In genomic region chr5:95725937-95726810, GRCh38 we compare ENCODE assay signal across 10 cellular contexts. TPM values are rescaled to one million over a fixed set of nuclear protein-coding genes. Genes with fewer than 3 reads are reported as not detected.
DNase-seq lines count a peak whose midpoint lies in the region; ATAC-seq and TF ChIP-seq lines count a peak whose summit lies in the region.
"Had no signal": no experiment of that assay in that cellular context is flagged by ENCODE, and none has a peak within 500 bp of the region (broad histone marks: within the 10 kb centered on the region; RNA-seq: fewer than 3 reads in every experiment).

No MANE protein-coding gene starts in this region.

- in situ Hi-C loops in GM13977 (cut with MboI; ENCODE audit: low pct_unique_long_range_greater_than_20kb, low sequenced_read_pairs, unreplicated experiment) (no loop called here), gastrocnemius medialis (cut with MboI; ENCODE audit: low sequenced_read_pairs in 4 of 4) (loop anchor here (5.0 to 10.0 kb wide), 3 partner anchors 51 to 61 kb away; no protein-coding TSS in a partner anchor)

- peak overlapping the region; percentile 83 to 99 (median 98) for H3K27ac ChIP-seq in body of pancreas
- peak overlapping the region; percentile 91 to 96 (median 94) for H3K27ac ChIP-seq in gastrocnemius medialis

- no peak for TF ChIP-seq CTCF in GM13977 (IDR thresholded peaks at IDR 0.05; ENCODE audit: extremely low read depth, insufficient read depth, missing control alignments)
- TF ChIP-seq CTCF in body of pancreas (IDR thresholded peaks at IDR 0.05), result no peak
- TF ChIP-seq CTCF in gastrocnemius medialis (IDR thresholded peaks at IDR 0.05 in 4 of 5, conservative IDR thresholded peaks at IDR 0.05 in 1 of 5), result no peak

- ATAC-seq in HG03039 (IDR thresholded peaks at IDR 0.05; ENCODE audit: unreplicated experiment) (peak; percentile 29), body of pancreas (no peak), gastrocnemius medialis (no peak), GM21723 (IDR thresholded peaks at IDR 0.05; ENCODE audit: unreplicated experiment) (no peak), HG03457 (IDR thresholded peaks at IDR 0.05; ENCODE audit: unreplicated experiment) (no peak)
- ATAC-seq: activated CD4-positive, alpha-beta T cell treated with anti-CD3 and anti-CD28 coated beads for 36 hours had no signal

- intact Hi-C loops in body of pancreas (cut with DNase I) (no loop called here), gastrocnemius medialis (cut with DNase I; ENCODE audit: low total_unique reads) (loop anchor here (5.0 kb wide), 1 partner anchor 611 kb away; no protein-coding TSS in a partner anchor)

- H3K4me3 ChIP-seq in body of pancreas (no peak overlapping the region), gastrocnemius medialis (no peak overlapping the region)

- H3K27me3 ChIP-seq in body of pancreas (no peaks in the 10 kb centered on the region), gastrocnemius medialis (no peaks in the 10 kb centered on the region)

- DNase-seq in GM13977 (ENCODE audit: low spot score) (peak; percentile 39), body of pancreas (no peak), gastrocnemius medialis (no peak)
- DNase-seq in activated naive CD4-positive, alpha-beta T cell treated with anti-CD3 and anti-CD28 coated beads, Interleukin-2, amount 50 U/mL, for 16 hours, result no peak
- no peak for DNase-seq in activated naive CD4-positive, alpha-beta T cell (lab: John Stamatoyannopoulos, UW)
- DNase-seq: activated CD4-positive, alpha-beta T cell treated with anti-CD3 and anti-CD28 coated beads for 36 hours; GOT3 had no signal

- H3K9me3 ChIP-seq in body of pancreas (no peaks in the 10 kb centered on the region), gastrocnemius medialis (no peaks in the 10 kb centered on the region)

- WGBS in body of pancreas, 2 donors, result 47 to 49% methylated on average over 4 of the region's 4 CpGs

- H3K4me1 ChIP-seq in body of pancreas (peaks cover 77% of the 10 kb centered on the region), gastrocnemius medialis (peaks cover 12 to 26% of the 10 kb centered on the region in 2 donors)

- H3K36me3 ChIP-seq in body of pancreas (replicated peaks in 1 of 2; ENCODE audit: insufficient read depth in 1 of 2, low read depth in 2 of 2), result no peaks in the 10 kb centered on the region
- no peaks in the 10 kb centered on the region for H3K36me3 ChIP-seq in gastrocnemius medialis

- no peak for TF ChIP-seq POLR2A in body of pancreas (IDR thresholded peaks at IDR 0.05)
- TF ChIP-seq POLR2A in gastrocnemius medialis (IDR thresholded peaks at IDR 0.05), result no peak

RNA-seq across cellular contexts. Expression of gene RHOBTB3, which starts 5.0 kb away (rescaled TPM):
- 100 to 1,000 TPM; 153 to 196 TPM for total RNA-seq in body of pancreas
- 100 to 1,000 TPM in 1 of 4 donors, 10 to 100 TPM in 3; 40.1 to 134 (median 86.9) TPM for total RNA-seq in gastrocnemius medialis

RNA-seq across cellular contexts. Expression of gene SPATA9, which starts 43.4 kb away (rescaled TPM):
- total RNA-seq in body of pancreas, result not detected
- total RNA-seq in gastrocnemius medialis, result under 1 TPM in 1 of 4 donors, not detected in 3; 0.76 TPM
- total RNA-seq: activated CD4-positive, alpha-beta T cell treated with anti-CD3 and anti-CD28 coated beads for 36 hours had no signal
